Comparison of ENCODE assay signal across 17 cellular contexts in genomic region chr14:73660511-73660910, GRCh38. TPM values are rescaled to one million over a fixed set of nuclear protein-coding genes. Genes with fewer than 3 reads are reported as not detected.
DNase-seq lines count a peak whose midpoint lies in the region; ATAC-seq, FAIRE-seq and TF ChIP-seq lines count a peak whose summit lies in the region.
"Had no signal": no experiment of that assay in that cellular context is flagged by ENCODE, and none has a peak within 500 bp of the region (broad histone marks: within the 10 kb centered on the region; RNA-seq: fewer than 3 reads in every experiment).

No MANE protein-coding gene starts in this region.

- H3K4me3 ChIP-seq in naive thymus-derived CD4-positive, alpha-beta T cell (ENCODE audit: low read length): no peak overlapping the region
- H3K4me3 ChIP-seq: BLaER1, HAP-1, K562 had no signal

- no peak for TF ChIP-seq POLR2A in H54 (IDR thresholded peaks at IDR 0.05; ENCODE audit: low read depth, low read length)

- no peaks in the 10 kb centered on the region for H3K27me3 Mint-ChIP-seq in naive thymus-derived CD4-positive, alpha-beta T cell
- H3K27me3 Mint-ChIP-seq: CD4-positive, CD25-positive, alpha-beta regulatory T cell had no signal

- intact Hi-C loops in naive thymus-derived CD4-positive, alpha-beta T cell (cut with micrococcal nuclease): no loop called here

- CTCF ChIA-PET in naive thymus-derived CD4-positive, alpha-beta T cell (lab: Charles Lee): no interaction called here

- H3K9me3 Mint-ChIP-seq in naive thymus-derived CD4-positive, alpha-beta T cell: no peaks in the 10 kb centered on the region
- H3K9me3 Mint-ChIP-seq: CD4-positive, CD25-positive, alpha-beta regulatory T cell had no signal

- H3K9me3 ChIP-seq in naive thymus-derived CD4-positive, alpha-beta T cell (ENCODE audit: control insufficient read depth in 2 of 3, low read length in 3 of 3): no peaks in the 10 kb centered on the region
- H3K9me3 ChIP-seq: BLaER1, HAP-1 had no signal

- FAIRE-seq in HTR-8/SVneo (lab: Jason Lieb, UNC) (peak; percentile 52), H54 (lab: Jason Lieb, UNC) (no peak), D721Med (lab: Jason Lieb, UNC) (no peak)
- FAIRE-seq: GM12892, K562 had no signal

- no peak overlapping the region for H3K27ac Mint-ChIP-seq in naive thymus-derived CD4-positive, alpha-beta T cell
- H3K27ac Mint-ChIP-seq: CD4-positive, CD25-positive, alpha-beta regulatory T cell had no signal

- TF ChIP-seq CTCF in VCaP (conservative IDR thresholded peaks at IDR 0.05): no peak
- TF ChIP-seq CTCF in D721Med (IDR thresholded peaks at IDR 0.05; ENCODE audit: insufficient read depth, missing control alignments): no peak

- H3K4me3 Mint-ChIP-seq in naive thymus-derived CD4-positive, alpha-beta T cell: no peak overlapping the region
- H3K4me3 Mint-ChIP-seq: CD4-positive, CD25-positive, alpha-beta regulatory T cell had no signal

- no peaks in the 10 kb centered on the region for H3K36me3 ChIP-seq in naive thymus-derived CD4-positive, alpha-beta T cell (ENCODE audit: control insufficient read depth in 2 of 3, insufficient read depth in 3 of 3, low read length in 3 of 3)

- peak overlapping the region; percentile 96 for H3K27ac ChIP-seq in VCaP
- no peak overlapping the region for H3K27ac ChIP-seq in naive thymus-derived CD4-positive, alpha-beta T cell (ENCODE audit: low read depth, low read length)
- H3K27ac ChIP-seq: BLaER1 had no signal

- POLR2A ChIA-PET in naive thymus-derived CD4-positive, alpha-beta T cell (lab: Charles Lee): no interaction called here

- H3K27me3 ChIP-seq in naive thymus-derived CD4-positive, alpha-beta T cell (ENCODE audit: control insufficient read depth in 2 of 2, insufficient read depth in 2 of 2, low read length in 2 of 2): no peaks in the 10 kb centered on the region
- H3K27me3 ChIP-seq: BLaER1 had no signal

- H3K4me1 Mint-ChIP-seq in naive thymus-derived CD4-positive, alpha-beta T cell: peaks cover 0 to 9% (median 0%) of the 10 kb centered on the region in 7 donors

- no peak for DNase-seq in HTR-8/SVneo (ENCODE audit: insufficient read length, low spot score)
- DNase-seq in NCI-H1092 treated with DMSO at 0.1 percent for 48 hours (lab: John Stamatoyannopoulos, UW): peak; percentile 49
- DNase-seq in H54 (ENCODE audit: insufficient read length, low spot score): no peak
- no peak for DNase-seq in hepatic stellate cell (ENCODE audit: low spot score)
- DNase-seq in D721Med (ENCODE audit: insufficient read length, low spot score): no peak
- DNase-seq in naive thymus-derived CD4-positive, alpha-beta T cell: no peak
- DNase-seq: Calu3; CD4-positive, CD25-positive, alpha-beta regulatory T cell; DMS79; GOT3 had no signal

- H3K4me1 ChIP-seq in naive thymus-derived CD4-positive, alpha-beta T cell (ENCODE audit: control insufficient read depth in 2 of 2, insufficient read depth in 2 of 2, low read length in 2 of 2): no peaks in the 10 kb centered on the region
- H3K4me1 ChIP-seq: BLaER1 had no signal

- no peak for ATAC-seq in naive thymus-derived CD4-positive, alpha-beta T cell
- ATAC-seq: K562 had no signal

- peaks cover 0 to 24% (median 13%) of the 10 kb centered on the region in 5 donors for H3K36me3 Mint-ChIP-seq in naive thymus-derived CD4-positive, alpha-beta T cell

RNA-seq across cellular contexts. Expression of gene DNAL1, which starts 15.7 kb away (rescaled TPM):
- 1 to 10 TPM; 3.6 to 8.4 (median 6.5) TPM for total RNA-seq in naive thymus-derived CD4-positive, alpha-beta T cell
- polyA plus RNA-seq in naive thymus-derived CD4-positive, alpha-beta T cell: 1 to 10 TPM; 4.2 to 4.5 TPM

RNA-seq across cellular contexts. Expression of gene ACOT6, which starts 48.2 kb away (rescaled TPM):
- under 1 TPM in 1 of 5 experiments, not detected in 4; 0.27 TPM for total RNA-seq in naive thymus-derived CD4-positive, alpha-beta T cell
- polyA plus RNA-seq in naive thymus-derived CD4-positive, alpha-beta T cell: not detected
- total RNA-seq: A673; Calu3; CD4-positive, CD25-positive, alpha-beta regulatory T cell; G401; K562 had no signal
- polyA plus RNA-seq: K562 had no signal

RNA-seq across cellular contexts. Expression of gene PNMA1, which starts 53.7 kb away (rescaled TPM):
- 10 to 100 TPM; 21.6 to 40.4 (median 37.1) TPM for total RNA-seq in naive thymus-derived CD4-positive, alpha-beta T cell
- polyA plus RNA-seq in naive thymus-derived CD4-positive, alpha-beta T cell: 10 to 100 TPM; 43.5 to 44.0 TPM
